In genomic region chr16:77789646-77790370, GRCh38 we compare ENCODE assay signal across 14 cellular contexts. TPM values are rescaled to one million over a fixed set of nuclear protein-coding genes. Genes with fewer than 3 reads are reported as not detected.
DNase-seq lines count a peak whose midpoint lies in the region; ATAC-seq, FAIRE-seq and TF ChIP-seq lines count a peak whose summit lies in the region.
"Had no signal": no experiment of that assay in that cellular context is flagged by ENCODE, and none has a peak within 500 bp of the region (broad histone marks: within the 10 kb centered on the region; RNA-seq: fewer than 3 reads in every experiment).

No MANE protein-coding gene starts in this region.

- H3K27ac Mint-ChIP-seq in mesothelial cell of epicardium, result no peak overlapping the region
- H3K27ac Mint-ChIP-seq: activated T-cell treated with anti-CD3 and anti-CD28 coated beads, Interleukin-2, amount 50 U/mL, for 24 hours had no signal

- no peak for FAIRE-seq in H1 (lab: Jason Lieb, UNC)

- no peak overlapping the region for H2AFZ ChIP-seq in H1 (ENCODE audit: low read length)

- H3K4me2 ChIP-seq in H1 (ENCODE audit: insufficient read depth in 1 of 2, low read depth in 2 of 2, low read length in 2 of 2), result peak overlapping the region; percentile 98 to 99

- H4K91ac ChIP-seq in H1 (replicated peaks; ENCODE audit: insufficient read length, low read length), result no peak overlapping the region

- H3K27me3 Mint-ChIP-seq in mesothelial cell of epicardium (ENCODE audit: low read depth), result peaks cover 71% of the 10 kb centered on the region

- no peak overlapping the region for H3K4ac ChIP-seq in H1 (replicated peaks; ENCODE audit: insufficient read length, low read depth, low read length)

- H3K36me3 ChIP-seq in HUES64 (ENCODE audit: insufficient read depth, low read length) (no peaks in the 10 kb centered on the region; the same call in 1 of the 2 replicates), H1 (ENCODE audit: control insufficient read depth in 2 of 4, insufficient read depth in 4 of 4, low read length in 3 of 4) (no peaks in the 10 kb centered on the region; a peak in 1 of 8 replicates), left lung (no peaks in the 10 kb centered on the region)
- H3K36me3 ChIP-seq: BE2C, esophagus squamous epithelium had no signal

- H2BK20ac ChIP-seq in H1 (ENCODE audit: low read length), result no peak overlapping the region

- no peak overlapping the region for H3K56ac ChIP-seq in H1 (replicated peaks; ENCODE audit: insufficient read length, low read depth, low read length)

- H3K23ac ChIP-seq in H1 (ENCODE audit: insufficient read length), result no peak overlapping the region

- H2BK12ac ChIP-seq in H1 (ENCODE audit: low read depth, low read length), result no peak overlapping the region

- intact Hi-C loops in left lung (cut with DNase I), result no loop called here

- no peak for TF ChIP-seq CTCF in AG09309 (IDR thresholded peaks at IDR 0.05; ENCODE audit: control insufficient read depth, insufficient read depth, low read depth, low read length, missing control alignments)
- no peak for TF ChIP-seq CTCF in H1 (IDR thresholded peaks at IDR 0.05; ENCODE audit: control extremely low read depth in 1 of 3, insufficient read depth in 1 of 3, low read depth in 1 of 3, low read length in 3 of 3)
- no peak for TF ChIP-seq CTCF in mesothelial cell of epicardium (IDR thresholded peaks at IDR 0.05; ENCODE audit: unreplicated experiment)
- no peak for TF ChIP-seq CTCF in foreskin keratinocyte (conservative IDR thresholded peaks at IDR 0.05)
- no peak for TF ChIP-seq CTCF in left lung (IDR thresholded peaks at IDR 0.05)

- H2BK15ac ChIP-seq in H1 (ENCODE audit: low read length), result no peak overlapping the region

- no peak overlapping the region; the same call in 1 of the 2 replicates for H2AK5ac ChIP-seq in H1 (ENCODE audit: low read depth, low read length)

- no peaks in the 10 kb centered on the region for H3K9me3 Mint-ChIP-seq in mesothelial cell of epicardium
- H3K9me3 Mint-ChIP-seq: activated T-cell treated with anti-CD3 and anti-CD28 coated beads, Interleukin-2, amount 50 U/mL, for 24 hours had no signal

- H3K9me3 ChIP-seq in HUES64 (ENCODE audit: insufficient read depth, low read depth, low read length) (no peaks in the 10 kb centered on the region), H1 (ENCODE audit: insufficient read depth in 2 of 2, low read depth in 1 of 2, low read length in 1 of 2) (no peaks in the 10 kb centered on the region), left lung (no peaks in the 10 kb centered on the region)
- H3K9me3 ChIP-seq: BE2C, esophagus squamous epithelium had no signal

- H3K36me3 Mint-ChIP-seq in mesothelial cell of epicardium, result no peaks in the 10 kb centered on the region

- no peak overlapping the region; the same call in 1 of the 2 replicates for H2BK5ac ChIP-seq in H1 (ENCODE audit: low read depth, low read length)

- H3K27ac ChIP-seq in HUES64 (ENCODE audit: low read depth, low read length) (no peak overlapping the region), H1 (ENCODE audit: low read depth, low read length) (no peak overlapping the region), foreskin keratinocyte (no peak overlapping the region), left lung (no peak overlapping the region)
- H3K27ac ChIP-seq: esophagus squamous epithelium had no signal

- POLR2A ChIA-PET in H1 (lab: Charles Lee; ENCODE audit: partially characterized antibody), result interaction anchor here (1.1 to 1.6 kb wide), 4 partner anchors 173 to 202 kb away, joined by 3 to 6 read pairs (median 3); no protein-coding TSS in a partner anchor

- no peak for TF ChIP-seq RAD21 in H1 (IDR thresholded peaks at IDR 0.05 in 1 of 2, conservative IDR thresholded peaks at IDR 0.05 in 1 of 2; ENCODE audit: low read depth in 2 of 2, low read length in 2 of 2)

- H3K4me3 ChIP-seq in AG09309 (ENCODE audit: control insufficient read depth, low read depth, low read length) (peak overlapping the region; percentile 65), HUES64 (ENCODE audit: low read length) (peak overlapping the region; percentile 79), H1 (ENCODE audit: extremely low read depth in 1 of 4, insufficient read depth in 2 of 4, low read depth in 3 of 4, low read length in 4 of 4) (peak overlapping the region; percentile 74 to 88 (median 76)), left lung (no peak overlapping the region)

- peaks cover 6 to 58% of the 10 kb centered on the region in 2 experiments; a peak in 2 of 4 replicates for H3K79me2 ChIP-seq in H1 (ENCODE audit: control insufficient read depth in 1 of 2, insufficient read depth in 2 of 2, low read length in 2 of 2)

- H4K8ac ChIP-seq in H1 (ENCODE audit: extremely low read depth, insufficient read depth, low read length), result no peak overlapping the region

- H2BK120ac ChIP-seq in H1 (replicated peaks; ENCODE audit: low read depth, low read length), result no peak overlapping the region

- peak overlapping the region; percentile 88 for H3K4me3 Mint-ChIP-seq in mesothelial cell of epicardium
- H3K4me3 Mint-ChIP-seq: activated T-cell treated with anti-CD3 and anti-CD28 coated beads, Interleukin-2, amount 50 U/mL, for 24 hours had no signal

- no peak for TF ChIP-seq POLR2A in H1 (IDR thresholded peaks at IDR 0.05; ENCODE audit: control extremely low read depth in 1 of 2, low read depth in 2 of 2, low read length in 2 of 2)

- H3K4me1 ChIP-seq in HUES64 (ENCODE audit: insufficient read depth, low read length) (0 out of 2 replicates have a peak, but pooled peaks cover 4% of the 10 kb centered on the region), H1 (replicated peaks in 1 of 4; ENCODE audit: control insufficient read depth in 3 of 4, insufficient read depth in 4 of 4, low read length in 3 of 4) (peaks cover 0 to 3% (median 0%) of the 10 kb centered on the region in 4 experiments; a peak in 5 of 7 replicates), foreskin keratinocyte (no peaks in the 10 kb centered on the region), left lung (peaks cover 0 to 19% of the 10 kb centered on the region in 2 donors)
- H3K4me1 ChIP-seq: BE2C had no signal

- ATAC-seq in HG03342 (IDR thresholded peaks at IDR 0.05; ENCODE audit: unreplicated experiment) (no peak), foreskin keratinocyte (no peak), left lung (no peak)
- ATAC-seq: left lobe of liver had no signal

- H3K14ac ChIP-seq in H1 (ENCODE audit: insufficient read length), result no peak overlapping the region

- CTCF ChIA-PET in H1 (lab: Charles Lee; ENCODE audit: partially characterized antibody), result interaction anchor here (0.9 to 1.9 kb wide), 9 partner anchors 10 to 214 kb away, joined by 3 to 6 read pairs (median 4); no protein-coding TSS in a partner anchor

- H3K23me2 ChIP-seq in H1 (ENCODE audit: low read depth, low read length), result peaks cover 20% of the 10 kb centered on the region

- H3K27me3 ChIP-seq in HUES64 (ENCODE audit: insufficient read depth, low read length) (peaks cover 40% of the 10 kb centered on the region), H1 (replicated peaks in 1 of 4; ENCODE audit: control insufficient read depth in 3 of 4, extremely low read depth in 1 of 4, insufficient read depth in 3 of 4, low read length in 3 of 4) (peaks cover 0 to 19% (median 15%) of the 10 kb centered on the region in 4 experiments; a peak in 5 of 7 replicates), foreskin keratinocyte (peaks cover 55% of the 10 kb centered on the region), left lung (peaks cover 36 to 74% of the 10 kb centered on the region in 2 donors)

- TF ChIP-seq EP300 in H1 (IDR thresholded peaks at IDR 0.05; ENCODE audit: borderline replicate concordance in 1 of 2, low read depth in 2 of 2, low read length in 2 of 2), result no peak

- 0 out of 2 replicates have a peak, but pooled peaks cover 3% of the 10 kb centered on the region for H3K79me1 ChIP-seq in H1 (ENCODE audit: low read depth, low read length)

- H4K20me1 ChIP-seq in H1 (replicated peaks in 1 of 2; ENCODE audit: control insufficient read depth in 1 of 2, insufficient read depth in 2 of 2, low read length in 2 of 2), result peaks cover 0 to 2% of the 10 kb centered on the region in 2 experiments

- DNase-seq in AG09309 (ENCODE audit: low read depth) (no peak), H1 (ENCODE audit: low read depth in 1 of 2, low spot score in 2 of 2) (peak in 1 of 2 experiments; percentile 48), mesothelial cell of epicardium (ENCODE audit: low spot score in 2 of 2, unreplicated experiment in 2 of 2) (no peak), epidermal melanocyte (ENCODE audit: insufficient read length, low spot score) (no peak), foreskin keratinocyte (no peak), left lung (no peak)
- DNase-seq: activated T-cell treated with anti-CD3 and anti-CD28 coated beads, Interleukin-2, amount 50 U/mL, for 24 hours; BE2C; esophagus squamous epithelium; GDM1; NCI-H446 had no signal

- H3K18ac ChIP-seq in H1 (ENCODE audit: extremely low read depth, low read length), result peak overlapping the region; percentile 74; the same call in 1 of the 2 replicates

- H3K4me1 Mint-ChIP-seq in mesothelial cell of epicardium, result peaks cover 13% of the 10 kb centered on the region

- WGBS in HUES64, result 3% methylated on average over 19 of the region's 20 CpGs
- 20% methylated on average over 19 of the region's 20 CpGs; no CpG with 5 or more reads in 1 of the 2 experiments for WGBS in H1 (ENCODE audit: extremely low coverage in 1 of 2, insufficient coverage in 1 of 2, insufficient read length in 1 of 2, insufficient replicate concordance in 2 of 2, low coverage in 1 of 2, low lambda C conversion rate in 2 of 2, missing lambda C conversion rate in 1 of 2), 2 experiments

- no peak overlapping the region for H4K5ac ChIP-seq in H1 (ENCODE audit: insufficient read length, low read depth, low read length)

- H3K9ac ChIP-seq in HUES64 (ENCODE audit: low read depth, low read length) (peak overlapping the region; percentile 49), H1 (replicated peaks in 1 of 4; ENCODE audit: extremely low read depth in 1 of 4, low read depth in 3 of 4, low read length in 3 of 4) (peak overlapping the region in 2 of 4 experiments; percentile 9 to 66; a peak in 3 of 7 replicates)

TF ChIP-seq in H1, 55 proteins besides CTCF, POLR2A, EP300 and RAD21 (continues in another document):
- TF ChIP-seq HDAC2 (IDR thresholded peaks at IDR 0.05; ENCODE audit: borderline replicate concordance in 1 of 2, low read depth in 2 of 2, low read length in 2 of 2), result no peak

RNA-seq across cellular contexts. Expression of gene VAT1L, which starts 1.4 kb away (rescaled TPM):
- polyA plus RNA-seq in HUES64 (2013, experiment 1 of 2), result 82.7 TPM
- 82.3 TPM for polyA plus RNA-seq in HUES64 (2013, experiment 2 of 2)
- 48.2 and 49.6 TPM in 2 replicates for total RNA-seq in H1 (2021; fragmentation: NEBNext Ultra II Directional; extraction: Animal tissue kit (Norgen Biotek cat#: 25700))
- polyA plus RNA-seq in H1 (2011; rRNA removed) (29.8 and 46.3 TPM in 2 replicates), foreskin keratinocyte (not detected in 2 replicates)
- 50.4 TPM for polyA plus RNA-seq in H1 (2011; cell fraction: cytosol; rRNA removed)
- polyA plus RNA-seq in H1 (2011; cell fraction: nucleus; rRNA removed), result 25.5 TPM
- 46.4 to 61.9 TPM (median 49.3 TPM) in 4 replicates for polyA plus RNA-seq in H1 (2012, experiment 1 of 2)
- 8.8 TPM for polyA plus RNA-seq in H1 (2012, experiment 2 of 2)
- polyA plus RNA-seq in H1 (2013, experiment 1 of 2), result 19.2 TPM
- 21.0 TPM for polyA plus RNA-seq in H1 (2013, experiment 2 of 2)
- 63.8 and 72.6 TPM in 2 replicates for polyA minus RNA-seq in H1 (2011; rRNA and poly(A)+ RNA removed)
- 31.2 TPM for polyA minus RNA-seq in H1 (2011; cell fraction: cytosol; rRNA and poly(A)+ RNA removed)
- 26.2 TPM for polyA minus RNA-seq in H1 (2011; cell fraction: nucleus; rRNA and poly(A)+ RNA removed)
- total RNA-seq in mesothelial cell of epicardium (6.3 to 8.0 TPM (median 6.8 TPM) in 3 replicates), foreskin keratinocyte (not detected in 2 replicates), left lung (under 1 TPM; 0.26 to 0.39 TPM)

Comparison
In these comparisons a context has a peak if more than half of its experiments do, and no peak if none do; other contexts are left out.
1. H3K4me3 ChIP-seq: peak in AG09309 (single experiment), HUES64 (single experiment) and H1 (4 of 4); none in left lung (0 of 2).